Comparison of ENCODE assay signal across 20 cellular contexts in genomic region chr6:72712921-72713320, GRCh38.
"Had no signal": no experiment of that assay in that cellular context is flagged by ENCODE, and none has a peak within 500 bp of the region (broad histone marks: within the 10 kb centered on the region; RNA-seq: fewer than 3 reads in every experiment).

No MANE protein-coding gene starts in this region.

- H3K27me3 ChIP-seq: gastroesophageal sphincter, heart left ventricle, thyroid gland had no signal

- H3K27ac ChIP-seq: coronary artery, gastroesophageal sphincter, heart left ventricle, left ventricle myocardium inferior, thyroid gland had no signal

- H3K9me3 ChIP-seq: gastroesophageal sphincter, thyroid gland had no signal

- H3K36me3 ChIP-seq: gastroesophageal sphincter, heart left ventricle, left ventricle myocardium inferior, thyroid gland had no signal

- ATAC-seq: activated T-cell treated with anti-CD3 and anti-CD28 coated beads, Interleukin-2, amount 50 U/mL, for 4 hours; gastroesophageal sphincter; heart left ventricle had no signal

- H3K27me3 Mint-ChIP-seq: activated CD4-positive, alpha-beta T cell treated with anti-CD3 and anti-CD28 coated beads, Interleukin-2, amount 10 ng/mL, durations not matched to agents 7 days and 5 days had no signal

- H3K4me3 Mint-ChIP-seq: activated CD4-positive, alpha-beta T cell treated with anti-CD3 and anti-CD28 coated beads, Interleukin-2, amount 10 ng/mL, durations not matched to agents 7 days and 5 days; activated naive CD4-positive, alpha-beta T cell treated with anti-CD3 and anti-CD28 coated beads for 36 hours; activated T-cell treated with anti-CD3 and anti-CD28 coated beads, Interleukin-2, amount 50 U/mL, for 4 hours; nephron progenitor cell; T-helper 1 cell treated with Interleukin-12 subunit alpha and Interleukin-12 subunit beta and Interleukin-4 antibody, amounts not matched to agents 30 μg/mL and 1 μg/mL, for 36 hours had no signal

- H3K4me3 ChIP-seq: coronary artery, gastroesophageal sphincter, heart left ventricle, left ventricle myocardium inferior, thyroid gland had no signal

- H3K4me1 ChIP-seq: gastroesophageal sphincter, heart left ventricle, left ventricle myocardium inferior had no signal

- H3K27ac Mint-ChIP-seq: activated CD4-positive, alpha-beta T cell treated with anti-CD3 and anti-CD28 coated beads, Interleukin-2, amount 10 ng/mL, durations not matched to agents 7 days and 5 days; activated naive CD4-positive, alpha-beta T cell treated with anti-CD3 and anti-CD28 coated beads for 36 hours; nephron progenitor cell; T-helper 1 cell treated with Interleukin-12 subunit alpha and Interleukin-12 subunit beta and Interleukin-4 antibody, amounts not matched to agents 30 μg/mL and 1 μg/mL, for 36 hours had no signal

- H3K4me1 Mint-ChIP-seq: activated CD4-positive, alpha-beta T cell treated with anti-CD3 and anti-CD28 coated beads, Interleukin-2, amount 10 ng/mL, durations not matched to agents 7 days and 5 days had no signal

- DNase-seq: activated CD4-positive, alpha-beta T cell treated with anti-CD3 and anti-CD28 coated beads, Interleukin-2, amount 10 ng/mL, durations not matched to agents 7 days and 5 days; activated CD8-positive, alpha-beta memory T cell treated with anti-CD3 and anti-CD28 coated beads, Interleukin-2, amount 50 U/mL, for 4 hours; activated naive CD4-positive, alpha-beta T cell treated with anti-CD3 and anti-CD28 coated beads for 36 hours; activated T-cell treated with anti-CD3 and anti-CD28 coated beads, Interleukin-2, amount 50 U/mL, for 4 hours; aorta; heart left ventricle; kidney glomerular epithelial cell; left ventricle myocardium inferior; mammary epithelial cell; midbrain; nephron progenitor cell; nucleus accumbens; posterior cingulate gyrus; retina; stimulated activated CD4-positive, alpha-beta T cell treated with anti-CD3 and anti-CD28 coated beads, Interleukin-2, amount 100 ng/mL, for 24 hours; stimulated activated naive CD4-positive, alpha-beta T cell treated with Interleukin-2 at 50 U/mL for 16 hours; thyroid gland had no signal
